ENCODE assay signal across 14 cellular contexts in genomic region chr2:60948926-60949579, GRCh38.
DNase-seq lines count a peak whose midpoint lies in the region; FAIRE-seq and TF ChIP-seq lines count a peak whose summit lies in the region.
"Had no signal": no experiment of that assay in that cellular context is flagged by ENCODE, and none has a peak within 500 bp of the region (broad histone marks: within the 10 kb centered on the region; RNA-seq: fewer than 3 reads in every experiment).

No MANE protein-coding gene starts in this region.

- peak; percentile 92 for FAIRE-seq in keratinocyte (lab: Jason Lieb, UNC)
- FAIRE-seq: GM12892, pancreas had no signal

- H3K27ac ChIP-seq in keratinocyte (ENCODE audit: control insufficient read depth, insufficient read depth, low read length) = peak overlapping the region; percentile 94
- H3K27ac ChIP-seq: pancreas had no signal

- H3K9me1 ChIP-seq in keratinocyte (ENCODE audit: control insufficient read depth, extremely low read depth, insufficient read depth, low read length) = no peaks in the 10 kb centered on the region

- H2AFZ ChIP-seq in keratinocyte (ENCODE audit: control insufficient read depth, low read length) = peak overlapping the region; percentile 73

- H3K79me2 ChIP-seq in keratinocyte (ENCODE audit: control insufficient read depth, insufficient read depth, low read length) = no peaks in the 10 kb centered on the region

- dilution Hi-C loops in keratinocyte (cut with MboI; ENCODE audit: extremely low pct_ligation_motif_present, low sequenced_read_pairs) = no loop called here

- peaks cover 24% of the 10 kb centered on the region for H3K4me1 ChIP-seq in keratinocyte (ENCODE audit: control insufficient read depth, extremely low read depth, insufficient read depth, low read length)
- H3K4me1 ChIP-seq: pancreas had no signal

- TF ChIP-seq CTCF in keratinocyte (optimal IDR thresholded peaks at IDR 0.05 in 1 of 3, IDR thresholded peaks at IDR 0.05 in 1 of 3, conservative IDR thresholded peaks at IDR 0.05 in 1 of 3; ENCODE audit: extremely low read depth in 1 of 3, insufficient read depth in 2 of 3, low read length in 3 of 3) = no peak

- H3K9me3 ChIP-seq in keratinocyte (ENCODE audit: control insufficient read depth, low read depth, low read length) = no peaks in the 10 kb centered on the region
- H3K9me3 ChIP-seq: pancreas had no signal

- H3K27me3 ChIP-seq in keratinocyte (ENCODE audit: control insufficient read depth, extremely low read depth, insufficient read depth, low read length) = no peaks in the 10 kb centered on the region
- H3K27me3 ChIP-seq: pancreas had no signal

- no peaks in the 10 kb centered on the region for H4K20me1 ChIP-seq in keratinocyte (ENCODE audit: control insufficient read depth, extremely low read depth, insufficient read depth, low read length)

- H3K4me3 ChIP-seq in Jurkat, Clone E6-1 (ENCODE audit: low read length) = no peak overlapping the region
- H3K4me3 ChIP-seq in keratinocyte (ENCODE audit: control insufficient read depth in 2 of 3, extremely low read depth in 1 of 3, insufficient read depth in 2 of 3, low read depth in 1 of 3, low read length in 3 of 3) = peak overlapping the region in 2 of 3 experiments; percentile 24 to 43
- H3K4me3 ChIP-seq: pancreas had no signal

- peak overlapping the region; percentile 69 for H3K9ac ChIP-seq in keratinocyte (ENCODE audit: control insufficient read depth, extremely low read depth, insufficient read depth, low read length)

- DNase-seq in AG20443 (ENCODE audit: low spot score) (peak; percentile 33), astrocyte of the hippocampus (ENCODE audit: low read depth, low spot score) (peak; percentile 27), keratinocyte (ENCODE audit: low read depth, low spot score) (peak; percentile 71), dermis blood vessel endothelial cell (no peak), NCI-H526 treated with DMSO at 0.1 percent for 48 hours (lab: John Stamatoyannopoulos, UW) (no peak)
- peak; percentile 42 for DNase-seq in Jurkat, Clone E6-1 (ENCODE audit: low read depth, low spot score)
- DNase-seq in stimulated activated CD4-positive, alpha-beta T cell treated with anti-CD3 and anti-CD28 coated beads, Interleukin-4, amount 100 ng/mL, for 4 hours = no peak
- no peak for DNase-seq in stimulated activated CD8-positive, alpha-beta memory T cell treated with anti-CD3 and anti-CD28 coated beads, Interleukin-4, amount 100 ng/mL, for 48 hours
- DNase-seq: activated T-cell treated with anti-CD3 and anti-CD28 coated beads, Interleukin-2, amount 50 U/mL, for 24 hours; DMS79; mesenchymal stem cell; NCI-H1436 treated with DMSO at 0.1 percent for 48 hours; pancreas had no signal

- H3K4me2 ChIP-seq in keratinocyte (ENCODE audit: control insufficient read depth, extremely low read depth, insufficient read depth, low read depth, low read length) = peak overlapping the region; percentile 72

- no peaks in the 10 kb centered on the region for H3K36me3 ChIP-seq in keratinocyte (ENCODE audit: control insufficient read depth in 2 of 2, extremely low read depth in 1 of 2, insufficient read depth in 2 of 2, low read length in 2 of 2)
- H3K36me3 ChIP-seq: pancreas had no signal

Comparison
In these comparisons a context has a peak if more than half of its experiments do, and no peak if none do; other contexts are left out.
1. DNase-seq: peak in AG20443 (single experiment), Jurkat, Clone E6-1 (single experiment), astrocyte of the hippocampus (single experiment) and keratinocyte (single experiment); none in dermis blood vessel endothelial cell (single experiment), stimulated activated CD4-positive, alpha-beta T cell treated with anti-CD3 and anti-CD28 coated beads, Interleukin-4, amount 100 ng/mL, for 4 hours (0 of 2), NCI-H526 treated with DMSO at 0.1 percent for 48 hours (single experiment) and stimulated activated CD8-positive, alpha-beta memory T cell treated with anti-CD3 and anti-CD28 coated beads, Interleukin-4, amount 100 ng/mL, for 48 hours (single experiment).